12 cellular contexts compared by ENCODE assay signal in the genomic region with DNA sequence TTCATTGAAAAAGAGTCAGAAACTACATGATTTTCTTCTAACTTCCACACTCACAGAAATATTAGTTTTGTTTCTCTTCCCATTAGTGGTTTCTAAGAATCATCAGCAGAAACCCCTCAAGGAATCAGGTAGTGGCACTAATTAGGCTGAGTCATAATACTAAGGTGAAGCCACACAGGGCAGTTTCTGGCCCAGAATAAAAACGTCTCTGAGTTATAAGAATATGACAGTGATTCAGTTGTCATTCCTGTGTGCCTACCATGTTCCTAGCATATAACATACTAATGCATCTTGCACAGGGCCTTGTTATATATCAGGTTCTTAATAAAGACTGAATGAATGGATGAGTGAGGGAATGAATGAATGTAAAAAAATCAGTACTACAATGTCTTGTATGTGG.
DNase-seq lines count a peak whose midpoint lies in the region; ATAC-seq lines count a peak whose summit lies in the region.
"Had no signal": no experiment of that assay in that cellular context is flagged by ENCODE, and none has a peak within 500 bp of the region (broad histone marks: within the 10 kb centered on the region; RNA-seq: fewer than 3 reads in every experiment).

No MANE protein-coding gene starts in this region.

- no peak overlapping the region for H3K4me3 Mint-ChIP-seq in stimulated activated naive CD8-positive, alpha-beta T cell treated with anti-CD3 and anti-CD28 coated beads, Interleukin-15, Interleukin-2, amounts not matched to agents 100 ng/mL and 50 ng/mL, for 24 hours

- peak overlapping the region; percentile 39 for H3K27ac Mint-ChIP-seq in stimulated activated naive CD8-positive, alpha-beta T cell treated with anti-CD3 and anti-CD28 coated beads, Interleukin-15, Interleukin-2, amounts not matched to agents 100 ng/mL and 50 ng/mL, for 24 hours
- H3K27ac Mint-ChIP-seq: activated naive CD4-positive, alpha-beta T cell treated with anti-CD3 and anti-CD28 coated beads, Interleukin-2, amount 50 U/mL, for 72 hours had no signal

- no peaks in the 10 kb centered on the region for H3K27me3 Mint-ChIP-seq in stimulated activated naive CD8-positive, alpha-beta T cell treated with anti-CD3 and anti-CD28 coated beads, Interleukin-15, Interleukin-2, amounts not matched to agents 100 ng/mL and 50 ng/mL, for 24 hours

- in situ Hi-C loops in KBM-7 (cut with MboI; ENCODE audit: low pct_unique_long_range_greater_than_20kb, low sequenced_read_pairs) = no loop called here

- H3K9me3 Mint-ChIP-seq in stimulated activated naive CD8-positive, alpha-beta T cell treated with anti-CD3 and anti-CD28 coated beads, Interleukin-15, Interleukin-2, amounts not matched to agents 100 ng/mL and 50 ng/mL, for 24 hours = peaks cover 8% of the 10 kb centered on the region

- ATAC-seq in stimulated activated naive CD8-positive, alpha-beta T cell treated with anti-CD3 and anti-CD28 coated beads, Interleukin-15, Interleukin-2, amounts not matched to agents 100 U/mL and 50 U/mL, for 24 hours = no peak
- ATAC-seq in HG02571 (IDR thresholded peaks at IDR 0.05; ENCODE audit: unreplicated experiment) (peak; percentile 44), HG03342 (IDR thresholded peaks at IDR 0.05; ENCODE audit: unreplicated experiment) (peak; percentile 63)
- ATAC-seq: activated naive CD4-positive, alpha-beta T cell treated with anti-CD3 and anti-CD28 coated beads, Interleukin-2, amount 50 U/mL, for 72 hours had no signal

- H3K36me3 Mint-ChIP-seq in stimulated activated naive CD8-positive, alpha-beta T cell treated with anti-CD3 and anti-CD28 coated beads, Interleukin-15, Interleukin-2, amounts not matched to agents 100 ng/mL and 50 ng/mL, for 24 hours (ENCODE audit: low read depth) = peaks cover 5% of the 10 kb centered on the region

- no peak for DNase-seq in stimulated activated naive CD8-positive, alpha-beta T cell treated with anti-CD3 and anti-CD28 coated beads, Interleukin-15, Interleukin-2, amounts not matched to agents 100 U/mL and 50 U/mL, for 24 hours
- DNase-seq in KBM-7 = no peak
- no peak for DNase-seq in KG1 (lab: John Stamatoyannopoulos, UW)
- no peak for DNase-seq in putamen (ENCODE audit: low spot score)
- DNase-seq in NCI-H1694 treated with DMSO at 0.1 percent for 48 hours (lab: John Stamatoyannopoulos, UW) = no peak
- DNase-seq: IMR-90; NCI-H2081 treated with DMSO at 0.1 percent for 48 hours; stimulated activated CD4-positive, alpha-beta T cell treated with anti-CD3 and anti-CD28 coated beads, Interleukin-15, amount 100 ng/mL, for 24 hours had no signal

- H3K4me1 Mint-ChIP-seq in stimulated activated naive CD8-positive, alpha-beta T cell treated with anti-CD3 and anti-CD28 coated beads, Interleukin-15, Interleukin-2, amounts not matched to agents 100 ng/mL and 50 ng/mL, for 24 hours (ENCODE audit: low read depth) = peaks cover 32% of the 10 kb centered on the region
